12 cellular contexts compared by ENCODE assay signal in genomic region chr17:79792984-79793923, GRCh38. TPM values are rescaled to one million over a fixed set of nuclear protein-coding genes. Genes with fewer than 3 reads are reported as not detected.
DNase-seq lines count a peak whose midpoint lies in the region; ATAC-seq and TF ChIP-seq lines count a peak whose summit lies in the region.
"Had no signal": no experiment of that assay in that cellular context is flagged by ENCODE, and none has a peak within 500 bp of the region (broad histone marks: within the 10 kb centered on the region; RNA-seq: fewer than 3 reads in every experiment).

No MANE protein-coding gene starts in this region.

- H3K27ac ChIP-seq in A673 (ENCODE audit: low read depth, low read length, poor library complexity, severe bottlenecking) (peak overlapping the region; percentile 76), foreskin keratinocyte (no peak overlapping the region)
- H3K27ac ChIP-seq: left lung had no signal

- POLR2A ChIA-PET in A673 (lab: Charles Lee; ENCODE audit: low non-redundant PET) = interaction anchor here (0.5 kb wide), 1 partner anchor 18 kb away, joined by 9 read pairs; no protein-coding TSS in a partner anchor

- H3K4me1 ChIP-seq in A673 (ENCODE audit: insufficient read depth, low read length, poor library complexity, severe bottlenecking) (peaks cover 58% of the 10 kb centered on the region), foreskin keratinocyte (no peaks in the 10 kb centered on the region)

- TF ChIP-seq CTCF in A673 (conservative IDR thresholded peaks at IDR 0.05; ENCODE audit: low read depth, low read length) (no peak), foreskin keratinocyte (conservative IDR thresholded peaks at IDR 0.05) (no peak)

- no TSS peak for BruUV-seq in A673 (replicated peaks; lab: Mats Ljungman, UMichigan)

- intact Hi-C loops in A673 (cut with micrococcal nuclease; ENCODE audit: unreplicated experiment) = loop anchor here (5.0 kb wide), 3 partner anchors 44 to 199 kb away; partner anchors contain the start of gene CBX4

- no peak for ATAC-seq in foreskin keratinocyte
- ATAC-seq in HG03432 (IDR thresholded peaks at IDR 0.05; ENCODE audit: unreplicated experiment) = no peak
- ATAC-seq: left lung, T-cell had no signal

- peaks cover 15% of the 10 kb centered on the region for H3K36me3 ChIP-seq in A673 (ENCODE audit: insufficient read depth, low read length, poor library complexity, severe bottlenecking)

- CTCF ChIA-PET in A673 (lab: Charles Lee) = interaction anchor here (0.6 to 1.1 kb wide), 3 partner anchors 18 to 133 kb away, joined by 3 read pairs; no protein-coding TSS in a partner anchor

- no peaks in the 10 kb centered on the region for H3K9me3 ChIP-seq in A673 (ENCODE audit: low read depth, low read length, poor library complexity, severe bottlenecking)
- H3K9me3 ChIP-seq: left lung had no signal

- H3K27me3 ChIP-seq in A673 (replicated peaks; ENCODE audit: insufficient read depth, low read depth, low read length, poor library complexity) = peaks cover 22% of the 10 kb centered on the region
- H3K27me3 ChIP-seq in foreskin keratinocyte = peaks cover 62% of the 10 kb centered on the region

- peak overlapping the region; percentile 42 for H3K4me3 ChIP-seq in A673 (ENCODE audit: low read depth, low read length, poor library complexity, severe bottlenecking)

- DNase-seq in A673 (ENCODE audit: low spot score) = peak; percentile 33
- peak; percentile 49 for DNase-seq in HS-5 (ENCODE audit: low read depth)
- peak; percentile 73 for DNase-seq in ecto neural progenitor cell (ENCODE audit: low spot score)
- peak; percentile 76 for DNase-seq in myocyte (ENCODE audit: low read depth)
- DNase-seq in HuH-7 (ENCODE audit: low spot score) = no peak
- DNase-seq in foreskin keratinocyte = no peak
- no peak for DNase-seq in medulla oblongata (ENCODE audit: extremely low spot score)
- DNase-seq: activated gamma-delta T cell treated with Interleukin-2 at 50 U/mL for 16 hours, DMS153, T-cell had no signal

RNA-seq across cellular contexts. Expression of gene CBX8, which starts 3.6 kb away (rescaled TPM):
- total RNA-seq in A673 (2021) (24.5 and 27.0 TPM in 2 replicates), myocyte (5.3 TPM in 2 replicates), foreskin keratinocyte (2.9 and 4.5 TPM in 2 replicates)
- polyA plus RNA-seq in myocyte (2012) = 5.5 TPM
- polyA plus RNA-seq in foreskin keratinocyte = 4.5 and 4.7 TPM in 2 replicates

RNA-seq across cellular contexts. Expression of gene CBX2, which starts 15.3 kb away (rescaled TPM):
- total RNA-seq in A673 (2021) (59.5 and 66.4 TPM in 2 replicates), myocyte (1.3 and 2.2 TPM in 2 replicates), foreskin keratinocyte (5.9 and 6.9 TPM in 2 replicates)
- 3.1 TPM for polyA plus RNA-seq in myocyte (2012)
- 3.5 and 4.3 TPM in 2 replicates for polyA plus RNA-seq in foreskin keratinocyte

RNA-seq across cellular contexts. Expression of gene CBX4, which starts 46.0 kb away (rescaled TPM):
- total RNA-seq in A673 (2021) = 42.6 and 45.5 TPM in 2 replicates
- 14.1 and 16.8 TPM in 2 replicates for total RNA-seq in myocyte
- polyA plus RNA-seq in myocyte (2012) = 14.1 TPM
- total RNA-seq in foreskin keratinocyte = 10.5 and 12.4 TPM in 2 replicates
- 7.6 and 7.8 TPM in 2 replicates for polyA plus RNA-seq in foreskin keratinocyte

Comparison
In these comparisons a context has a peak if more than half of its experiments do, and no peak if none do; other contexts are left out.
1. DNase-seq: peak in A673 (single experiment), HS-5 (single experiment), ecto neural progenitor cell (single experiment) and myocyte (single experiment); none in HuH-7 (single experiment), foreskin keratinocyte (0 of 2) and medulla oblongata (single experiment).